ENCODE assay signal across 23 cellular contexts in genomic region chr13:94153586-94153985, GRCh38.
"Had no signal": no experiment of that assay in that cellular context is flagged by ENCODE, and none has a peak within 500 bp of the region (broad histone marks: within the 10 kb centered on the region; RNA-seq: fewer than 3 reads in every experiment).

No MANE protein-coding gene starts in this region.

- H3K27ac ChIP-seq: neural progenitor cell, ovary, psoas muscle, skin epidermis, spleen, suprapubic skin, testis, transverse colon, upper lobe of right lung, uterus had no signal

- H3K4me3 ChIP-seq: neural progenitor cell, ovary, psoas muscle, skin epidermis, smooth muscle cell, spleen, suprapubic skin, testis, tibial artery, transverse colon, upper lobe of right lung, uterus had no signal

- H3K36me3 ChIP-seq: neural progenitor cell, ovary, spleen, suprapubic skin, tibial artery, transverse colon, upper lobe of right lung, uterus had no signal

- DNase-seq: naive thymus-derived CD4-positive, alpha-beta T cell; natural killer cell; occipital lobe; ovary; psoas muscle; spleen; stimulated activated CD4-positive, alpha-beta T cell treated with anti-CD3 and anti-CD28 coated beads, Interleukin-12 subunit alpha, Interleukin-12 subunit beta, amount 100 ng/mL, for 4 hours; stimulated activated CD4-positive, alpha-beta T cell treated with anti-CD3 and anti-CD28 coated beads, Interleukin-1b, Interleukin-23, amount 100 ng/mL, for 48 hours; stimulated activated CD4-positive, alpha-beta T cell treated with anti-CD3 and anti-CD28 coated beads, Interleukin-4, amount 100 ng/mL, for 1 hour; stimulated activated CD4-positive, alpha-beta T cell treated with anti-CD3 and anti-CD28 coated beads, Interleukin-4, amount 100 ng/mL, for 4 hours; stimulated activated CD8-positive, alpha-beta memory T cell treated with anti-CD3 and anti-CD28 coated beads, Interleukin-4, amount 100 ng/mL, for 48 hours; stimulated activated naive CD4-positive, alpha-beta T cell; stimulated activated naive CD8-positive, alpha-beta T cell treated with anti-CD3 and anti-CD28 coated beads, Interleukin-15, amount 100 ng/mL, for 72 hours; stimulated activated naive CD8-positive, alpha-beta T cell treated with anti-CD3 and anti-CD28 coated beads, Interleukin-15, Interleukin-2, amounts not matched to agents 100 U/mL and 50 U/mL, for 24 hours; testis; transverse colon; upper lobe of right lung; uterus had no signal

- H3K4me1 ChIP-seq: neural progenitor cell, psoas muscle, testis, transverse colon, uterus had no signal

- H3K27me3 ChIP-seq: neural progenitor cell, ovary, suprapubic skin, testis, tibial artery, transverse colon, upper lobe of right lung, uterus had no signal

- H3K9me3 ChIP-seq: ovary, psoas muscle, spleen, suprapubic skin, testis, tibial artery, transverse colon, upper lobe of right lung, uterus had no signal
